Comparison of ENCODE assay signal across 23 cellular contexts in the genomic region with DNA sequence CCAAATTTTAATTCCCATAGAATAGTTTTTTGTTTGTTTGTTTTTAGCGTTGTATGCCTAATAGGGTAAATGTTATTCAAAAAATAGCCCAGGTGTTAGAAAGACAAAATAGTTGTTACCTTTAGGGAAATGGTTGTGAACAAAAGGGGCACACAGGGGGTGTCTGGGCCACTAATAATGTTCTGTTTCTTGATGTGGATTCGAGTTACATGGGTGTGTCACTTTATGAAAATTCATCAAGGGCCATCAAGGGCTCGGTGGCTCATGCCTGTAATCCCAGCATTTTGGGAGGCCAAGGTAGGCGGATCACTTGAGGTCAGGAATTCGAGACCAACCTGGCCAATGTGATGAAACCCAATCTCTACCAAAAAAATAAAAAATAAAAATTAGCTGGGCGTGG.
"Had no signal": no experiment of that assay in that cellular context is flagged by ENCODE, and none has a peak within 500 bp of the region (broad histone marks: within the 10 kb centered on the region; RNA-seq: fewer than 3 reads in every experiment).

No MANE protein-coding gene starts in this region.

- H3K27ac Mint-ChIP-seq: activated CD4-positive, alpha-beta memory T cell treated with anti-CD3 and anti-CD28 coated beads for 36 hours; activated CD4-positive, alpha-beta T cell treated with anti-CD3 and anti-CD28 coated beads for 36 hours; activated naive CD4-positive, alpha-beta T cell treated with anti-CD3 and anti-CD28 coated beads for 36 hours; activated naive CD4-positive, alpha-beta T cell treated with anti-CD3 and anti-CD28 coated beads, Interleukin-2, amount 50 U/mL, for 72 hours; activated T-helper 1 cell treated with anti-CD3 and anti-CD28 coated beads, Interleukin-12 subunit alpha, Interleukin-12 subunit beta, Interleukin-2, Interleukin-4 antibody, amounts not matched to agents 30 ng/mL and 10 ng/mL and 1 ng/mL, durations not matched to agents 14 hours and 24 hours and 36 hours; T-helper 1 cell treated with Interleukin-12 subunit alpha and Interleukin-12 subunit beta and Interleukin-4 antibody, amounts not matched to agents 30 μg/mL and 1 μg/mL, for 36 hours; T-helper 2 cell treated with Interferon-gamma antibody and Interleukin-4, amounts not matched to agents 5 μg/mL and 100 μg/mL, for 36 hours had no signal

- H3K36me3 Mint-ChIP-seq: activated CD4-positive, alpha-beta memory T cell treated with anti-CD3 and anti-CD28 coated beads for 36 hours; activated naive CD4-positive, alpha-beta T cell treated with anti-CD3 and anti-CD28 coated beads, Interleukin-2, amount 50 U/mL, for 72 hours had no signal

- DNase-seq: activated CD4-positive, alpha-beta memory T cell treated with anti-CD3 and anti-CD28 coated beads for 36 hours; activated CD4-positive, alpha-beta T cell treated with anti-CD3 and anti-CD28 coated beads for 36 hours; activated CD4-positive, alpha-beta T cell treated with anti-CD3 and anti-CD28 coated beads, Interleukin-2, amount 50 U/mL, for 1 hour; activated CD8-positive, alpha-beta memory T cell treated with anti-CD3 and anti-CD28 coated beads, Interleukin-2, amount 50 U/mL, for 4 hours; activated gamma-delta T cell treated with Interleukin-2 at 50 U/mL for 16 hours; activated naive CD4-positive, alpha-beta T cell treated with anti-CD3 and anti-CD28 coated beads for 36 hours; activated T-cell treated with anti-CD3 and anti-CD28 coated beads for 4 hours; activated T-cell treated with anti-CD3 and anti-CD28 coated beads, Interleukin-2, amount 50 U/mL, for 4 hours; adrenal gland; body of pancreas; Kasumi-1; KG1; MG63; NCI-H1048; NCI-H1930; NCI-H2227 treated with DMSO at 0.1 percent for 48 hours; NCI-H526 had no signal

- ATAC-seq: activated CD4-positive, alpha-beta T cell treated with anti-CD3 and anti-CD28 coated beads for 36 hours; activated CD4-positive, CD25-positive, alpha-beta regulatory T cell treated with anti-CD3 and anti-CD28 coated beads, Interleukin-2, amount 50 U/mL, for 24 hours; activated naive CD4-positive, alpha-beta T cell treated with anti-CD3 and anti-CD28 coated beads, Interleukin-2, amount 50 U/mL, for 72 hours; activated T-cell treated with anti-CD3 and anti-CD28 coated beads, Interleukin-2, amount 50 U/mL, for 4 hours; body of pancreas; Panc1 had no signal

- H3K4me3 Mint-ChIP-seq: activated CD4-positive, alpha-beta memory T cell treated with anti-CD3 and anti-CD28 coated beads for 36 hours; activated CD4-positive, alpha-beta T cell treated with anti-CD3 and anti-CD28 coated beads for 36 hours; activated naive CD4-positive, alpha-beta T cell treated with anti-CD3 and anti-CD28 coated beads for 36 hours; activated T-cell treated with anti-CD3 and anti-CD28 coated beads, Interleukin-2, amount 50 U/mL, for 4 hours; activated T-helper 1 cell treated with anti-CD3 and anti-CD28 coated beads, Interleukin-12 subunit alpha, Interleukin-12 subunit beta, Interleukin-2, Interleukin-4 antibody, amounts not matched to agents 30 ng/mL and 10 ng/mL and 1 ng/mL, durations not matched to agents 14 hours and 24 hours and 36 hours; T-helper 1 cell treated with Interleukin-12 subunit alpha and Interleukin-12 subunit beta and Interleukin-4 antibody, amounts not matched to agents 30 μg/mL and 1 μg/mL, for 36 hours; T-helper 2 cell treated with Interferon-gamma antibody and Interleukin-4, amounts not matched to agents 5 μg/mL and 100 μg/mL, for 36 hours had no signal

- H3K9me3 Mint-ChIP-seq: activated CD4-positive, alpha-beta memory T cell treated with anti-CD3 and anti-CD28 coated beads for 36 hours; activated naive CD4-positive, alpha-beta T cell treated with anti-CD3 and anti-CD28 coated beads for 36 hours; activated naive CD4-positive, alpha-beta T cell treated with anti-CD3 and anti-CD28 coated beads, Interleukin-2, amount 50 U/mL, for 72 hours; activated T-cell treated with anti-CD3 and anti-CD28 coated beads, Interleukin-2, amount 50 U/mL, for 4 hours; activated T-helper 1 cell treated with anti-CD3 and anti-CD28 coated beads, Interleukin-12 subunit alpha, Interleukin-12 subunit beta, Interleukin-2, Interleukin-4 antibody, amounts not matched to agents 30 ng/mL and 10 ng/mL and 1 ng/mL, durations not matched to agents 14 hours and 24 hours and 36 hours; T-helper 1 cell treated with Interleukin-12 subunit alpha and Interleukin-12 subunit beta and Interleukin-4 antibody, amounts not matched to agents 30 μg/mL and 1 μg/mL, for 36 hours; T-helper 2 cell treated with Interferon-gamma antibody and Interleukin-4, amounts not matched to agents 5 μg/mL and 100 μg/mL, for 36 hours had no signal

- H3K4me1 Mint-ChIP-seq: activated CD4-positive, alpha-beta T cell treated with anti-CD3 and anti-CD28 coated beads for 36 hours had no signal

- H3K27me3 Mint-ChIP-seq: activated CD4-positive, alpha-beta memory T cell treated with anti-CD3 and anti-CD28 coated beads for 36 hours; activated CD4-positive, alpha-beta T cell treated with anti-CD3 and anti-CD28 coated beads for 36 hours had no signal
